ENCODE assay signal across 8 cellular contexts in the genomic region with DNA sequence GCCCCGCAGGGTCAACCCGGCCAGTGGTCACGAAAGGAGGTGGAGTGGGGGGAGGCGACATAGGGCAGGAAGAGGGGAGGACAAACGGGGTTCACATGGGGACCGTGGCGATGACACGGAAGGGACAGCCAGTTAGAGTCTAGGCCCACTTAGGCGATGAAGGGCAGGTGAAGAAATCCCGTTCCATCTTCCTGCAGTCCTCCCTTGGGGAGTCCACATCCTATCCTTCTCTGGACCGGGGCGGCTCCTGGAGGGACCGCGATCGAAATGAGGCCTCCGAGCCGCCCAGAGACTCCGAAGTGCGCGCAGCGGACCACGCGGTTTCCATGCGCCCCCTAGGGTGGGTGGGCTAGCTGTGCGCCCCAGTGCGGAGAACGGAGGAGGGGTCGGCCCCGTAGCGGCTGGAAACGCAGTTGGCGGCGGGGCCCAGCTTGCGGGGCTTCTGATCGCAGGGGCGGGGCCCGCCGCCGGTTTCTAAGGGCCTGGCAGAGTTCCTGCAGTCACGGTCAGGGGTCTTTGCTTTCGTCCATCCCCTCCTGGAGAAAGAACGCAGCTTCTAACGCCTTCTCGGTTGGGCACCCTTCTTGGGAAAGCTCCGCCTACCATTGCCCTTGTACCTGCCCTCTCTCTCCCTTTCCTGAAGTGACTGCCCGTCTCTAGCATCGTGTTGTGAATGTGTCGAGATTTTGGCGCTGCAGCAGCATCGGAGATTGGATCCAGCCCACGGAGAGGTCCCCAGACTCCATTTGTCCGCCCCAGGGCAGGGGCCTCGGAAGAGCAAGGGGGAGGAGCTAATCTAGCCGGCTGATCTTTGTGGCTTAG. TPM values are rescaled to one million over a fixed set of nuclear protein-coding genes. Genes with fewer than 3 reads are reported as not detected.
DNase-seq lines count a peak whose midpoint lies in the region; ATAC-seq, FAIRE-seq and TF ChIP-seq lines count a peak whose summit lies in the region.

No MANE protein-coding gene starts in this region.

- no peaks in the 10 kb centered on the region for H3K27me3 Mint-ChIP-seq in activated naive CD8-positive, alpha-beta T cell

- H3K36me3 ChIP-seq in RWPE2 (ENCODE audit: low read depth), result no peaks in the 10 kb centered on the region

- H3K4me3 ChIP-seq in RWPE2 (ENCODE audit: severe bottlenecking) (peak overlapping the region; percentile 29), right cardiac atrium (ENCODE audit: low read length) (peak overlapping the region; percentile 52)

- H3K36me3 Mint-ChIP-seq in activated naive CD8-positive, alpha-beta T cell, result no peaks in the 10 kb centered on the region

- H3K4me1 ChIP-seq in RWPE2 (ENCODE audit: insufficient read depth, poor library complexity, severe bottlenecking) (no peaks in the 10 kb centered on the region), right cardiac atrium (ENCODE audit: control insufficient read depth, insufficient read depth, low read length) (peaks cover 2% of the 10 kb centered on the region)

- H3K4me1 Mint-ChIP-seq in activated naive CD8-positive, alpha-beta T cell (ENCODE audit: low read depth), result peaks cover 18% of the 10 kb centered on the region

- FAIRE-seq in GM19239 (lab: Jason Lieb, UNC), result no peak

- H3K27me3 ChIP-seq in RWPE2 (ENCODE audit: insufficient read depth, poor library complexity, severe bottlenecking), result no peaks in the 10 kb centered on the region
- H3K27me3 ChIP-seq in right cardiac atrium (ENCODE audit: control insufficient read depth, insufficient read depth), result no peaks in the 10 kb centered on the region

- DNase-seq in RWPE2 (ENCODE audit: low spot score), result no peak
- DNase-seq in right cardiac atrium, result peak in 2 of 3 donors; percentile 68 to 75
- DNase-seq in putamen (ENCODE audit: low spot score), result peak; percentile 32
- DNase-seq in GM19239 (ENCODE audit: insufficient read length, low spot score), result no peak
- no peak for DNase-seq in SW480 (ENCODE audit: low spot score)

- whole genome bisulfite sequencing in right cardiac atrium, result 1% methylated on average over 54 of the region's 54 CpGs

- H3K27ac ChIP-seq in RWPE2 (ENCODE audit: poor library complexity, severe bottlenecking), result no peak overlapping the region
- H3K27ac ChIP-seq in right cardiac atrium (ENCODE audit: low read length), result no peak overlapping the region

- H3K9me3 ChIP-seq in RWPE2 (ENCODE audit: severe bottlenecking) (no peaks in the 10 kb centered on the region), right cardiac atrium (ENCODE audit: control insufficient read depth, low read length) (no peaks in the 10 kb centered on the region)

- H3K4me3 Mint-ChIP-seq in activated naive CD8-positive, alpha-beta T cell, result peak overlapping the region; percentile 90

- H3K27ac Mint-ChIP-seq in activated naive CD8-positive, alpha-beta T cell, result peak overlapping the region; percentile 96

- intact Hi-C loops in right cardiac atrium (cut with DNase I), result no loop called here

- TF ChIP-seq CTCF in GM12872 (IDR thresholded peaks at IDR 0.05; ENCODE audit: insufficient read depth, low read depth, low read length) (peak; percentile 36; the same call in 2 of the 3 replicates), RWPE2 (IDR thresholded peaks at IDR 0.05; ENCODE audit: poor library complexity, severe bottlenecking) (peak; percentile 44)

- no peaks in the 10 kb centered on the region for H3K9me3 Mint-ChIP-seq in activated naive CD8-positive, alpha-beta T cell (ENCODE audit: low read depth)

- peak; percentile 67 for ATAC-seq in RWPE2 (ENCODE audit: low read depth)
- ATAC-seq in right cardiac atrium, result peak; percentile 72 to 74
- ATAC-seq in GM18867 (IDR thresholded peaks at IDR 0.05; ENCODE audit: unreplicated experiment), result no peak

RNA-seq across cellular contexts. Expression of a gene that starts 17.9 kb away (rescaled TPM):
- total RNA-seq in right cardiac atrium, result under 1 TPM; 0.21 to 0.40 (median 0.37) TPM
- polyA plus RNA-seq in right cardiac atrium, result 0.41 TPM

RNA-seq across cellular contexts. Expression of a gene that starts 21.7 kb away (rescaled TPM):
- total RNA-seq in right cardiac atrium, result 10 to 100 TPM; 37.8 to 45.5 (median 39.8) TPM
- 31.5 TPM for polyA plus RNA-seq in right cardiac atrium

RNA-seq across cellular contexts. Expression of a gene that starts 28.3 kb away (rescaled TPM):
- total RNA-seq in right cardiac atrium, result 1 to 10 TPM; 4.7 to 6.1 (median 5.5) TPM
- 6.7 TPM for polyA plus RNA-seq in right cardiac atrium

RNA-seq across cellular contexts. Expression of a gene that starts 36.6 kb away (rescaled TPM):
- 1 to 10 TPM; 8.1 to 9.6 (median 8.6) TPM for total RNA-seq in right cardiac atrium
- polyA plus RNA-seq in right cardiac atrium, result 3.8 TPM

Comparison
In these comparisons a context has a peak if more than half of its experiments do, and no peak if none do; other contexts are left out.
1. DNase-seq: peak in right cardiac atrium (2 of 3) and putamen (single experiment); none in RWPE2 (single experiment), GM19239 (single experiment) and SW480 (single experiment).